Comparison of ENCODE assay signal across 18 cellular contexts in the genomic region with DNA sequence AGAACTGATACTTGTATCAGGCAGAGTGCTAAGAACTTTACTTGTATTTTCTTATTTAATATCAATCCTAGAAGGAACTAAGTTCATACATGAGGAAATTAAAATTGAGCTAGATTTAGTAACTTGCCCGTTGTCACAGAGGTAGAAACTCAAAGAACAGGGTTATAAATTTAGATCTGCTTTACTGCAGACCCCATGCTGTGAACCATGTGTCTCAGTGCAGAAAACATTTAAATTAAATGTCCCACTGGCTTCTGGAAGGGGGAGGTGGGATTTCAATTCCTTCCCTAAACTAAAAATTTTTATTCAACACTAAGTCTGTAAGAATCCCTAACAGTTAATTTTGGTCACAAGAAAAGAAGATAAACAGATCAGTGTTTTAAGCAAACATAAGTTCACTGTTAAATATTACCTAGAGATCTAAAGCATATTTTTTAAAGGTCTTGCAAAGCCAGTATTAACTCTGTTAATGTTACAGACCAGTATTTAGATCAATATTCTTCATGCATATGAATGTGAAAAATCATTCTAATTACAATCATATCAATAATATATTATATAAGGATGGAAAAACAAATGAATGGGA. TPM values are rescaled to one million over a fixed set of nuclear protein-coding genes. Genes with fewer than 3 reads are reported as not detected.
A peak's percentile ranks its signal among the peaks of the same experiment; 100 is the strongest.
DNase-seq lines count a peak whose midpoint lies in the region; ATAC-seq and TF ChIP-seq lines count a peak whose summit lies in the region.
"Had no signal": no experiment of that assay in that cellular context is flagged by ENCODE, and none has a peak within 500 bp of the region (broad histone marks: within the 10 kb centered on the region; RNA-seq: fewer than 3 reads in every experiment).

No MANE protein-coding gene starts in this region.

- H3K27me3 ChIP-seq in CD8-positive, alpha-beta T cell (ENCODE audit: insufficient read depth, low read length) = no peaks in the 10 kb centered on the region
- H3K27me3 ChIP-seq in gastrocnemius medialis = no peaks in the 10 kb centered on the region
- H3K27me3 ChIP-seq: esophagus squamous epithelium, heart left ventricle had no signal

- no peak for DNase-seq in CD8-positive, alpha-beta T cell
- DNase-seq in HEK293T (ENCODE audit: extremely low spot score) (peak; percentile 13), WTC11 (ENCODE audit: low spot score) (no peak), NCI-H1048 (lab: John Stamatoyannopoulos, UW) (no peak), gastrocnemius medialis (no peak)
- DNase-seq: activated CD4-positive, alpha-beta T cell treated with anti-CD3 and anti-CD28 coated beads for 48 hours; activated T-cell treated with anti-CD3 and anti-CD28 coated beads, Interleukin-2, amount 50 U/mL, for 1 hour; DMS79; esophagus squamous epithelium; heart left ventricle; midbrain; SHP77; T-helper 9 cell had no signal

- in situ Hi-C loops in gastrocnemius medialis (cut with MboI; ENCODE audit: low sequenced_read_pairs in 4 of 4) = loop anchor here in 1 of 4 donors (25.0 kb wide), 1 partner anchor 1212 kb away; a partner anchor contains a TSS

- no peak overlapping the region for H3K27ac ChIP-seq in CD8-positive, alpha-beta T cell (ENCODE audit: low read depth, low read length)
- no peak overlapping the region for H3K27ac ChIP-seq in gastrocnemius medialis
- H3K27ac ChIP-seq: esophagus squamous epithelium, heart left ventricle, HL-60 had no signal

- H3K27me3 Mint-ChIP-seq in CD8-positive, alpha-beta T cell (ENCODE audit: low read depth) = no peaks in the 10 kb centered on the region
- H3K27me3 Mint-ChIP-seq in WTC11 (ENCODE audit: low read depth) (no peaks in the 10 kb centered on the region), nephron (ENCODE audit: low read depth) (no peaks in the 10 kb centered on the region)
- H3K27me3 Mint-ChIP-seq: activated naive CD8-positive, alpha-beta T cell had no signal

- H3K9me3 Mint-ChIP-seq in CD8-positive, alpha-beta T cell = no peaks in the 10 kb centered on the region
- no peaks in the 10 kb centered on the region for H3K9me3 Mint-ChIP-seq in WTC11
- no peaks in the 10 kb centered on the region for H3K9me3 Mint-ChIP-seq in nephron

- no peak for ATAC-seq in CD8-positive, alpha-beta T cell
- ATAC-seq in WTC11 = no peak
- no peak for ATAC-seq in HG03045 (IDR thresholded peaks at IDR 0.05; ENCODE audit: unreplicated experiment)
- no peak for ATAC-seq in gastrocnemius medialis
- ATAC-seq: heart left ventricle, right cardiac atrium had no signal

- CTCF ChIA-PET in CD8-positive, alpha-beta T cell (lab: Charles Lee) = no interaction called here
- CTCF ChIA-PET in HEK293T (lab: Yijun Ruan, JAX) = no interaction called here
- CTCF ChIA-PET in WTC11 (lab: Charles Lee) = no interaction called here

- H3K4me1 Mint-ChIP-seq in CD8-positive, alpha-beta T cell (ENCODE audit: low read depth) = peaks cover 63% of the 10 kb centered on the region
- H3K4me1 Mint-ChIP-seq in WTC11 (peaks cover 50% of the 10 kb centered on the region), nephron (peaks cover 47% of the 10 kb centered on the region)

- H3K27ac Mint-ChIP-seq in CD8-positive, alpha-beta T cell = peak overlapping the region; percentile 25
- H3K27ac Mint-ChIP-seq in WTC11 (peak overlapping the region; percentile 72; the same call in 1 of the 2 replicates), nephron (peak overlapping the region; percentile 64 to 86 (median 86))

- TF ChIP-seq CTCF in CD8-positive, alpha-beta T cell (IDR thresholded peaks at IDR 0.05) = no peak
- TF ChIP-seq CTCF in WTC11 (IDR thresholded peaks at IDR 0.05) = no peak
- no peak for TF ChIP-seq CTCF in nephron (IDR thresholded peaks at IDR 0.05; ENCODE audit: unreplicated experiment in 3 of 3)
- no peak for TF ChIP-seq CTCF in gastrocnemius medialis (IDR thresholded peaks at IDR 0.05 in 4 of 5, conservative IDR thresholded peaks at IDR 0.05 in 1 of 5)

- H3K9me3 ChIP-seq in CD8-positive, alpha-beta T cell (ENCODE audit: low read length) = no peaks in the 10 kb centered on the region
- H3K9me3 ChIP-seq in gastrocnemius medialis = no peaks in the 10 kb centered on the region
- H3K9me3 ChIP-seq: esophagus squamous epithelium had no signal

- peaks cover 12% of the 10 kb centered on the region for H3K36me3 Mint-ChIP-seq in CD8-positive, alpha-beta T cell
- H3K36me3 Mint-ChIP-seq in WTC11 (no peaks in the 10 kb centered on the region), nephron (ENCODE audit: low read depth) (peaks cover 14% of the 10 kb centered on the region)

- intact Hi-C loops in CD8-positive, alpha-beta T cell (cut with DNase I, micrococcal nuclease) = no loop called here
- intact Hi-C loops in gastrocnemius medialis (cut with DNase I; ENCODE audit: low total_unique reads) = no loop called here

- H3K4me3 ChIP-seq in CD8-positive, alpha-beta T cell (ENCODE audit: low read depth, low read length) = no peak overlapping the region
- H3K4me3 ChIP-seq in gastrocnemius medialis = no peak overlapping the region
- H3K4me3 ChIP-seq: esophagus squamous epithelium, heart left ventricle had no signal

- no peaks in the 10 kb centered on the region for H3K36me3 ChIP-seq in CD8-positive, alpha-beta T cell (ENCODE audit: insufficient read depth, low read length)
- H3K36me3 ChIP-seq in gastrocnemius medialis = no peaks in the 10 kb centered on the region
- H3K36me3 ChIP-seq: heart left ventricle had no signal

- POLR2A ChIA-PET in CD8-positive, alpha-beta T cell (lab: Charles Lee) = no interaction called here
- POLR2A ChIA-PET in HEK293T (lab: Yijun Ruan, JAX) (interaction anchor here (0.9 kb wide), 1 partner anchor 23 kb away, joined by 5 read pairs; a partner anchor contains a TSS), WTC11 (lab: Charles Lee) (no interaction called here)

- peaks cover 16% of the 10 kb centered on the region for H3K4me1 ChIP-seq in CD8-positive, alpha-beta T cell (ENCODE audit: insufficient read depth, low read length)
- peaks cover 43 to 61% of the 10 kb centered on the region in 2 donors for H3K4me1 ChIP-seq in gastrocnemius medialis

- no peak overlapping the region for H3K4me3 Mint-ChIP-seq in CD8-positive, alpha-beta T cell
- no peak overlapping the region; the same call in 1 of the 2 replicates for H3K4me3 Mint-ChIP-seq in WTC11
- H3K4me3 Mint-ChIP-seq in nephron = no peak overlapping the region
- H3K4me3 Mint-ChIP-seq: activated naive CD8-positive, alpha-beta T cell had no signal

- no peak for TF ChIP-seq POLR2A in gastrocnemius medialis (IDR thresholded peaks at IDR 0.05)

TF ChIP-seq in HEK293T, 16 proteins besides CTCF, POLR2A, EP300 and RAD21:
- TF ChIP-seq LEF1 (IDR thresholded peaks at IDR 0.05; ENCODE audit: borderline replicate concordance) = no peak
- TF ChIP-seq, protein P1, sequence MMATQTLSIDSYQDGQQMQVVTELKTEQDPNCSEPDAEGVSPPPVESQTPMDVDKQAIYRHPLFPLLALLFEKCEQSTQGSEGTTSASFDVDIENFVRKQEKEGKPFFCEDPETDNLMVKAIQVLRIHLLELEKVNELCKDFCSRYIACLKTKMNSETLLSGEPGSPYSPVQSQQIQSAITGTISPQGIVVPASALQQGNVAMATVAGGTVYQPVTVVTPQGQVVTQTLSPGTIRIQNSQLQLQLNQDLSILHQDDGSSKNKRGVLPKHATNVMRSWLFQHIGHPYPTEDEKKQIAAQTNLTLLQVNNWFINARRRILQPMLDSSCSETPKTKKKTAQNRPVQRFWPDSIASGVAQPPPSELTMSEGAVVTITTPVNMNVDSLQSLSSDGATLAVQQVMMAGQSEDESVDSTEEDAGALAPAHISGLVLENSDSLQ (IDR thresholded peaks at IDR 0.05) = peak; percentile 54

TF ChIP-seq in WTC11, 78 proteins besides CTCF, POLR2A, EP300 and RAD21:
- TF ChIP-seq ZNF416 (CRISPR knock-in tag; IDR thresholded peaks at IDR 0.05) = no peak
- no peak for TF ChIP-seq FOXP1 (CRISPR knock-in tag; IDR thresholded peaks at IDR 0.05; ENCODE audit: borderline replicate concordance)
- TF ChIP-seq TEAD4 (CRISPR knock-in tag; IDR thresholded peaks at IDR 0.05) = no peak
- no peak for TF ChIP-seq NR1H2 (CRISPR knock-in tag; IDR thresholded peaks at IDR 0.05)
- TF ChIP-seq SMAD4 (CRISPR knock-in tag; IDR thresholded peaks at IDR 0.05) = no peak
- TF ChIP-seq, protein P2, sequence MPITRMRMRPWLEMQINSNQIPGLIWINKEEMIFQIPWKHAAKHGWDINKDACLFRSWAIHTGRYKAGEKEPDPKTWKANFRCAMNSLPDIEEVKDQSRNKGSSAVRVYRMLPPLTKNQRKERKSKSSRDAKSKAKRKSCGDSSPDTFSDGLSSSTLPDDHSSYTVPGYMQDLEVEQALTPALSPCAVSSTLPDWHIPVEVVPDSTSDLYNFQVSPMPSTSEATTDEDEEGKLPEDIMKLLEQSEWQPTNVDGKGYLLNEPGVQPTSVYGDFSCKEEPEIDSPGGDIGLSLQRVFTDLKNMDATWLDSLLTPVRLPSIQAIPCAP (CRISPR knock-in tag; IDR thresholded peaks at IDR 0.05) = no peak
- no peak for TF ChIP-seq MXD4 (CRISPR knock-in tag; IDR thresholded peaks at IDR 0.05; ENCODE audit: borderline replicate concordance)

RNA-seq across cellular contexts. Expression of a gene that starts 23.1 kb away (rescaled TPM):
- total RNA-seq in CD8-positive, alpha-beta T cell = 1 to 10 TPM; 9.4 to 9.9 TPM
- total RNA-seq in WTC11 (2021) = 29.9 to 34.4 TPM (median 30.0 TPM) in 3 replicates
- total RNA-seq in gastrocnemius medialis = 10 to 100 TPM; 29.0 to 40.4 (median 33.0) TPM

Comparison
In these comparisons a context has a peak if more than half of its experiments do, and no peak if none do; other contexts are left out.
1. H3K27ac Mint-ChIP-seq: peak in every context shown above with its lines; median percentile 86 in nephron; 72 in WTC11; 25 in CD8-positive, alpha-beta T cell.